21 cellular contexts compared by ENCODE assay signal in the genomic region with DNA sequence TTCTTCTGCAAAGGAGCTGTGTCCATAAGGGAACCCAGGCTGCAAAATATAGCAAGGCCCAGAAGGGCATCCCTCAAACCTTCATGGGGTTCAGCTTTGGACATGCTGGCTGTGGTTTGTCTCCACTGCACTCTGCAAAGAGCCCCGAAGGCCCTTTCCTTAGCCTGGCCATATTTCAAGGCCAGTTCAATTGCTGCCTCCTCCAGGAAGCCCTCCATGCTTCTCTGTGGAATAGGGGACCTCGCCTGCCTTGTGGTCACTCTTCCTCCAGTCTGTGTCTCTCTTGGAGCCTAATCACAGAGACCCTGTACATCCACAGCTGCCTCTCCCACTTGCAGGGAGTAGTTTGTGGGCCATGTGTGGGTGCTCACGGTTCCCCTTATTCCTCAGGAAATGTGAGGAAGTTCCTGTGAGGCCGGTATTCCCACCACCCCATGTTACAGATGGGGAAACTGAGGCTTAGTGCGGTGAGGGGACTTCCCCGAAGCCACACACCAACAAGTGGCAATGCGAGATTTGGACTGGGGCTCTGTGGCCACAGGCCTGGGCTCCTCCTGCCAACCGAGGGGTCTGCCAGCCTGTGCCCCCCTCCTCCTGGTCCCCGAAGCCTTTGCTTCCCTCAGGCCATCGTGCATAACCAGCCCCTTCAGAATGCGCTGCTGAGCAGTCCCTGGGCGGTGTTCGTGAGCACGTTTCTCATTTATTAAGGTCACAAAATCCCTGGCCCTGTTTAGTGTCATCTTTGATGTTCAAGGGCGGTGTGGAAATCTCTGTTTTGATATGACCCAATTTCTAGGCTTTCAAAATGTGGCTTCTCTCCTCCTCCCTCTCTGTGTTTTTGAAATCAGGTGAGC.
"Had no signal": no experiment of that assay in that cellular context is flagged by ENCODE, and none has a peak within 500 bp of the region (broad histone marks: within the 10 kb centered on the region; RNA-seq: fewer than 3 reads in every experiment).

No MANE protein-coding gene starts in this region.

- H3K27ac ChIP-seq: body of pancreas had no signal

- H3K9me3 ChIP-seq: body of pancreas, ovary, thyroid gland had no signal

- H3K4me1 ChIP-seq: body of pancreas had no signal

- ATAC-seq: activated CD8-positive, alpha-beta T cell treated with anti-CD3 and anti-CD28 coated beads, Interleukin-2, amount 10 ng/mL, durations not matched to agents 7 days and 5 days; activated naive CD4-positive, alpha-beta T cell treated with anti-CD3 and anti-CD28 coated beads, Interleukin-2, amount 50 U/mL, for 72 hours; body of pancreas; stimulated activated naive B cell treated with anti-CD40 and anti-IgM and Interleukin-4, amounts not matched to agents 10 μg/mL and 1 μg/mL and 100 μg/mL, for 72 hours had no signal

- DNase-seq: activated CD4-positive, alpha-beta T cell treated with anti-CD3 and anti-CD28 coated beads, Interleukin-2, amount 10 ng/mL, durations not matched to agents 24 days and 14 days; activated CD4-positive, CD25-positive, alpha-beta regulatory T cell; activated CD8-positive, alpha-beta memory T cell treated with anti-CD3 and anti-CD28 coated beads, Interleukin-2, amount 50 U/mL, for 4 hours; activated CD8-positive, alpha-beta T cell treated with anti-CD3 and anti-CD28 coated beads, Interleukin-2, amount 10 ng/mL, durations not matched to agents 7 days and 5 days; activated gamma-delta T cell; activated T-cell treated with anti-CD3 and anti-CD28 coated beads, Interleukin-2, amount 50 U/mL, for 48 hours; amniotic stem cell; body of pancreas; effector memory CD4-positive, alpha-beta T cell; mesendoderm; ovary; stimulated activated CD4-positive, alpha-beta T cell treated with anti-CD3 and anti-CD28 coated beads, Interleukin-15, amount 100 ng/mL, for 24 hours; stimulated activated CD4-positive, alpha-beta T cell treated with anti-CD3 and anti-CD28 coated beads, Interleukin-4, amount 100 ng/mL, for 1 hour; stimulated activated naive B cell treated with anti-CD40 and anti-IgM and Interleukin-4, amounts not matched to agents 10 μg/mL and 1 μg/mL and 100 μg/mL, for 72 hours; SW 1271 had no signal

- H3K27me3 ChIP-seq: body of pancreas, ovary, thyroid gland had no signal

- H3K27ac Mint-ChIP-seq: activated CD4-positive, alpha-beta T cell treated with anti-CD3 and anti-CD28 coated beads, Interleukin-2, amount 10 ng/mL, durations not matched to agents 24 days and 14 days; activated CD8-positive, alpha-beta T cell treated with anti-CD3 and anti-CD28 coated beads, Interleukin-2, amount 10 ng/mL, durations not matched to agents 7 days and 5 days; dendritic cell treated with granulocyte-macrophage colony-stimulating factor and Interleukin-4, amounts not matched to agents 40 ng/mL and 50 ng/mL, for 4 days; T-helper 2 cell treated with Interferon-gamma antibody and Interleukin-4, amounts not matched to agents 5 μg/mL and 100 μg/mL, for 36 hours had no signal

- H3K4me3 Mint-ChIP-seq: activated CD4-positive, alpha-beta T cell treated with anti-CD3 and anti-CD28 coated beads, Interleukin-2, amount 10 ng/mL, durations not matched to agents 24 days and 14 days; activated CD8-positive, alpha-beta T cell treated with anti-CD3 and anti-CD28 coated beads, Interleukin-2, amount 10 ng/mL, durations not matched to agents 7 days and 5 days; dendritic cell treated with granulocyte-macrophage colony-stimulating factor and Interleukin-4, amounts not matched to agents 40 ng/mL and 50 ng/mL, for 4 days; neural crest cell; T-helper 2 cell treated with Interferon-gamma antibody and Interleukin-4, amounts not matched to agents 5 μg/mL and 100 μg/mL, for 36 hours had no signal

- H3K4me3 ChIP-seq: body of pancreas, ovary, skin epidermis, thyroid gland had no signal

- H3K36me3 Mint-ChIP-seq: activated naive CD4-positive, alpha-beta T cell treated with anti-CD3 and anti-CD28 coated beads, Interleukin-2, amount 50 U/mL, for 72 hours had no signal

- H3K36me3 ChIP-seq: ovary, thyroid gland had no signal

- H3K9me3 Mint-ChIP-seq: activated CD4-positive, alpha-beta T cell treated with anti-CD3 and anti-CD28 coated beads, Interleukin-2, amount 10 ng/mL, durations not matched to agents 24 days and 14 days; activated naive CD4-positive, alpha-beta T cell treated with anti-CD3 and anti-CD28 coated beads, Interleukin-2, amount 50 U/mL, for 72 hours; dendritic cell treated with granulocyte-macrophage colony-stimulating factor and Interleukin-4, amounts not matched to agents 40 ng/mL and 50 ng/mL, for 4 days; neural crest cell; stimulated activated naive B cell treated with anti-CD40 and anti-IgM and Interleukin-4, amounts not matched to agents 10 μg/mL and 1 μg/mL and 100 μg/mL, for 72 hours; T-helper 2 cell treated with Interferon-gamma antibody and Interleukin-4, amounts not matched to agents 5 μg/mL and 100 μg/mL, for 36 hours had no signal

- H3K27me3 Mint-ChIP-seq: activated CD4-positive, alpha-beta T cell treated with anti-CD3 and anti-CD28 coated beads, Interleukin-2, amount 10 ng/mL, durations not matched to agents 24 days and 14 days; dendritic cell treated with granulocyte-macrophage colony-stimulating factor and Interleukin-4, amounts not matched to agents 40 ng/mL and 50 ng/mL, for 4 days; stimulated activated naive B cell treated with anti-CD40 and anti-IgM and Interleukin-4, amounts not matched to agents 10 μg/mL and 1 μg/mL and 100 μg/mL, for 72 hours had no signal
